8 cellular contexts compared by ENCODE assay signal in genomic region chr22:31661851-31662667, GRCh38. TPM values are rescaled to one million over a fixed set of nuclear protein-coding genes. Genes with fewer than 3 reads are reported as not detected.
A peak's percentile ranks its signal among the peaks of the same experiment; 100 is the strongest.
DNase-seq lines count a peak whose midpoint lies in the region; ATAC-seq lines count a peak whose summit lies in the region.

Gene PISD (minus strand): TSS chr22:31662215. CDS start chr22:31662208, 7 bp downstream.

- no peaks in the 10 kb centered on the region for H3K36me3 Mint-ChIP-seq in IgD-negative memory B cell

- H3K27ac ChIP-seq in epithelial cell of prostate: peak within 1 kb of the TSS; percentile 99

- H3K4me1 Mint-ChIP-seq in IgD-negative memory B cell: peaks cover 15 to 26% (median 26%) of the 10 kb centered on the region in 3 donors

- DNase-seq in DMS 273 (lab: John Stamatoyannopoulos, UW; ENCODE audit: unreplicated experiment) (peak; percentile 97), OCI-M2 (lab: John Stamatoyannopoulos, UW; ENCODE audit: unreplicated experiment) (peak; percentile 81), activated T-cell treated with anti-CD3 and anti-CD28 coated beads for 48 hours (ENCODE audit: low read depth) (peak; percentile 95), epithelial cell of prostate (ENCODE audit: low read depth, low spot score) (peak; percentile 98), mucosa of gallbladder (ENCODE audit: low spot score) (peak; percentile 97)
- peak; percentile 92 to 95 for DNase-seq in stimulated activated CD8-positive, alpha-beta memory T cell treated with anti-CD3 and anti-CD28 coated beads, Interleukin-4, amount 100 ng/mL, for 4 hours (ENCODE audit: low read depth in 2 of 2, low spot score in 1 of 2)

- ATAC-seq in GM21528 (IDR thresholded peaks at IDR 0.05; ENCODE audit: low FRiP score, unreplicated experiment): peak; percentile 76

- H3K27me3 Mint-ChIP-seq in IgD-negative memory B cell: no peaks in the 10 kb centered on the region

- peak within 1 kb of the TSS; percentile 96 to 99 (median 98) for H3K4me3 Mint-ChIP-seq in IgD-negative memory B cell

- H3K9me3 Mint-ChIP-seq in IgD-negative memory B cell: no peaks in the 10 kb centered on the region

- H3K27ac Mint-ChIP-seq in IgD-negative memory B cell: peak within 1 kb of the TSS; percentile 94 to 98 (median 97)

RNA-seq across cellular contexts. Expression of gene PISD, which starts in this region (rescaled TPM):
- polyA plus RNA-seq in IgD-negative memory B cell: 20.7 TPM
- 57.8 TPM for total RNA-seq in mucosa of gallbladder

Comparison
In these comparisons a context has a peak if more than half of its experiments do, and no peak if none do; other contexts are left out.
1. Peak in every context shown above with its lines: DNase-seq, ATAC-seq and H3K27ac ChIP-seq.